1 cellular context compared by ENCODE assay signal in the genomic region with DNA sequence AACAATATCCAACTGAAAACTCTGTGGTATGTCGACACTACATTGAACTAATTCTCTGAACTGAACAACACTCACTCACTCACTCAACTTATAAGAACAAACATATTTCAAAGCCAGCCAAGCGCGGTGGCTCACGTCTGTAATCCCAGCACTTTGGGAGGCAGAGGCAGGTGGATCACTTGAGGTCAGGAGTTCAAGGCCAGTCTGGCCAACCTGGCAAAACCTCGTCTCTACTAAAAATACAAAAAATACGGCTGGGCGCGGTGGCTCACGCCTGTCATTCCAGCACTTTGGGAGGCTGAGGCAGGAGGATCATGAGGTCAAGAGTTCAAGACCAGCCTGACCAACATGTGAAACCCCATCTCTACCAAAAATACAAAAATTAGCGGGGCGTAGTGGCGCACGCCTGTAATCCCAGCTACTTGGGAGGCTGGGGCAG.
TF ChIP-seq lines count a peak whose summit lies in the region.

No MANE protein-coding gene starts in this region.

TF ChIP-seq in liver, 16 proteins besides CTCF, POLR2A, EP300 and RAD21:
- peak; percentile 20 to 42 for TF ChIP-seq RXRA (IDR thresholded peaks at IDR 0.05)
